1 cellular context compared by ENCODE assay signal in the genomic region with DNA sequence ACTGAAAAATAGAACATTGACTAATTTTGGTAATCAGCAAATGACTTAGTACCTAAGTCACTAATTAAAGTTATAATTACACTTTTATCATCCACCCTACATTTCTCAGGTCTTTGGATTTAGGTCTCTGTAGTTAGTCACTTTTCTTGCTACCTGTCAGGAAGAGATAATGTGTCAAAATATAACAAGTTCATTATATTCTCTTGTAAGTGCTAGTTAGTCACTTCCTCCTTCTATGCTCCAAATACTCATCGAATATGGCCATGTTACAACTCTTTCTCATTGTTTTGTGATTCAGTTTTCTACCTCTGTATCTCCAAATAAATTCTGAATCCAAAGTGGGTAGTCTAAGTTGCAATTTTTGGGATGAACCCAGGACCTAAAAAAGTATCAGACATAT.
TF ChIP-seq lines count a peak whose summit lies in the region.

No MANE protein-coding gene starts in this region.

TF ChIP-seq in K562, 482 proteins besides CTCF, POLR2A, EP300 and RAD21 (continued from another document):
- TF ChIP-seq, protein P1, sequence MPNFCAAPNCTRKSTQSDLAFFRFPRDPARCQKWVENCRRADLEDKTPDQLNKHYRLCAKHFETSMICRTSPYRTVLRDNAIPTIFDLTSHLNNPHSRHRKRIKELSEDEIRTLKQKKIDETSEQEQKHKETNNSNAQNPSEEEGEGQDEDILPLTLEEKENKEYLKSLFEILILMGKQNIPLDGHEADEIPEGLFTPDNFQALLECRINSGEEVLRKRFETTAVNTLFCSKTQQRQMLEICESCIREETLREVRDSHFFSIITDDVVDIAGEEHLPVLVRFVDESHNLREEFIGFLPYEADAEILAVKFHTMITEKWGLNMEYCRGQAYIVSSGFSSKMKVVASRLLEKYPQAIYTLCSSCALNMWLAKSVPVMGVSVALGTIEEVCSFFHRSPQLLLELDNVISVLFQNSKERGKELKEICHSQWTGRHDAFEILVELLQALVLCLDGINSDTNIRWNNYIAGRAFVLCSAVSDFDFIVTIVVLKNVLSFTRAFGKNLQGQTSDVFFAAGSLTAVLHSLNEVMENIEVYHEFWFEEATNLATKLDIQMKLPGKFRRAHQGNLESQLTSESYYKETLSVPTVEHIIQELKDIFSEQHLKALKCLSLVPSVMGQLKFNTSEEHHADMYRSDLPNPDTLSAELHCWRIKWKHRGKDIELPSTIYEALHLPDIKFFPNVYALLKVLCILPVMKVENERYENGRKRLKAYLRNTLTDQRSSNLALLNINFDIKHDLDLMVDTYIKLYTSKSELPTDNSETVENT (CRISPR knock-in tag; IDR thresholded peaks at IDR 0.05) = no peak
- TF ChIP-seq, protein P2, sequence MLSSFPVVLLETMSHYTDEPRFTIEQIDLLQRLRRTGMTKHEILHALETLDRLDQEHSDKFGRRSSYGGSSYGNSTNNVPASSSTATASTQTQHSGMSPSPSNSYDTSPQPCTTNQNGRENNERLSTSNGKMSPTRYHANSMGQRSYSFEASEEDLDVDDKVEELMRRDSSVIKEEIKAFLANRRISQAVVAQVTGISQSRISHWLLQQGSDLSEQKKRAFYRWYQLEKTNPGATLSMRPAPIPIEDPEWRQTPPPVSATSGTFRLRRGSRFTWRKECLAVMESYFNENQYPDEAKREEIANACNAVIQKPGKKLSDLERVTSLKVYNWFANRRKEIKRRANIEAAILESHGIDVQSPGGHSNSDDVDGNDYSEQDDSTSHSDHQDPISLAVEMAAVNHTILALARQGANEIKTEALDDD (IDR thresholded peaks at IDR 0.05) = peak; percentile 92
- peak; percentile 32 for TF ChIP-seq MEIS2 (IDR thresholded peaks at IDR 0.05; ENCODE audit: partially characterized antibody)
